Comparison of ENCODE assay signal across 26 cellular contexts in the genomic region with DNA sequence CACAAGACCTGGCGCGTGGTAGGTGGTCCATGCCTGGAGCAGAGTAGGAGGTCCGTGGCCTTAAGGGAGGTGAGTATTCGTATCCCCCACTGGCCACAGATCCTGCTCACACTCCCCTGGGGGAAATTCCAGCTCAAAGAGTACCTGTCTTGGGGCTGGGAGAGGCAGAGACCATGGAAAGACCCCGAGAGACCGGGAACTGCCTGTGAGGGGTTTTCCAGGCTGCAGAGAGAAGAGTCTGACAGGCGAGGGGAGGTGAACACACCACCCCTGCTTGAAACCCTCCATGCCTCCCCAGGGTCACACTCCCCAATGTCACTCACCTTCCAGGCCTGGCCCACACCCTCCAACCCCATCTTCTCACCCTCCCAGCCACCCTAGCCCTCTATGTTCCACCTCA. TPM values are rescaled to one million over a fixed set of nuclear protein-coding genes. Genes with fewer than 3 reads are reported as not detected.
DNase-seq lines count a peak whose midpoint lies in the region; ATAC-seq and TF ChIP-seq lines count a peak whose summit lies in the region.
"Had no signal": no experiment of that assay in that cellular context is flagged by ENCODE, and none has a peak within 500 bp of the region (broad histone marks: within the 10 kb centered on the region; RNA-seq: fewer than 3 reads in every experiment).

No MANE protein-coding gene starts in this region.

- H2BK5ac ChIP-seq in H9 (ENCODE audit: insufficient read length, low read length) (no peak overlapping the region), trophoblast cell (ENCODE audit: low read depth, low read length, poor library complexity) (no peak overlapping the region)

- H3K9me3 ChIP-seq in H9 (ENCODE audit: control insufficient read depth, low read depth, low read length) (no peaks in the 10 kb centered on the region), trophoblast cell (ENCODE audit: insufficient read depth, low read depth, low read length) (no peaks in the 10 kb centered on the region)
- H3K9me3 ChIP-seq: A549 had no signal

- H3K27ac Mint-ChIP-seq in H9, result no peak overlapping the region
- H3K27ac Mint-ChIP-seq: CD8-positive, alpha-beta memory T cell had no signal

- no peaks in the 10 kb centered on the region for H3K36me3 Mint-ChIP-seq in H9 (ENCODE audit: insufficient read depth in 1 of 3, low read depth in 3 of 3)
- H3K36me3 Mint-ChIP-seq: CD14-positive monocyte; CD8-positive, alpha-beta memory T cell had no signal

- H2BK120ac ChIP-seq in H9 (ENCODE audit: low read depth, low read length, poor library complexity, severe bottlenecking), result no peak overlapping the region
- no peak overlapping the region for H2BK120ac ChIP-seq in trophoblast cell (ENCODE audit: insufficient read depth, low read length, poor library complexity)

- H3K9me3 Mint-ChIP-seq in H9, result no peaks in the 10 kb centered on the region; a peak in 1 of 5 replicates
- H3K9me3 Mint-ChIP-seq: CD8-positive, alpha-beta memory T cell had no signal

- ATAC-seq in HG02852 (IDR thresholded peaks at IDR 0.05; ENCODE audit: unreplicated experiment) (no peak), GM21526 (IDR thresholded peaks at IDR 0.05; ENCODE audit: low FRiP score, unreplicated experiment) (no peak)

- TF ChIP-seq CTCF in H9 (conservative IDR thresholded peaks at IDR 0.05), result no peak

- H3K79me2 ChIP-seq in H9 (ENCODE audit: insufficient read depth, low read length) (no peaks in the 10 kb centered on the region), trophoblast cell (ENCODE audit: control insufficient read depth, insufficient read depth, low read length, poor library complexity) (no peaks in the 10 kb centered on the region)

- H4K91ac ChIP-seq in H9 (ENCODE audit: insufficient read length, low read depth, low read length) (no peak overlapping the region), trophoblast cell (ENCODE audit: low read depth, low read length) (no peak overlapping the region)

- no CpG with 5 or more reads among the region's 7 CpGs for WGBS in H9 (ENCODE audit: extremely low coverage, insufficient read length, low lambda C conversion rate)
- no CpG with 5 or more reads among the region's 7 CpGs for WGBS in trophoblast cell (ENCODE audit: extremely low coverage, insufficient coverage, insufficient read length)

- H4K8ac ChIP-seq in H9 (replicated peaks; ENCODE audit: insufficient read length, low read depth, low read length), result no peak overlapping the region
- H4K8ac ChIP-seq in trophoblast cell (ENCODE audit: low read depth, low read length), result no peak overlapping the region

- no peak overlapping the region for H2AK5ac ChIP-seq in H9 (ENCODE audit: insufficient read length, low read length)
- no peak overlapping the region for H2AK5ac ChIP-seq in trophoblast cell (ENCODE audit: low read length)

- H3K27me3 ChIP-seq in H9 (ENCODE audit: insufficient read depth, low read length) (no peaks in the 10 kb centered on the region), trophoblast cell (ENCODE audit: insufficient read depth, low read length) (no peaks in the 10 kb centered on the region)

- no peak overlapping the region for H3K18ac ChIP-seq in H9 (ENCODE audit: insufficient read length, low read depth, low read length)
- H3K18ac ChIP-seq in trophoblast cell (ENCODE audit: low read length), result no peak overlapping the region

- H3K27me3 Mint-ChIP-seq in H9 (ENCODE audit: low read depth), result no peaks in the 10 kb centered on the region; the same call in 1 of the 2 replicates
- H3K27me3 Mint-ChIP-seq: CD8-positive, alpha-beta memory T cell had no signal

- no peak overlapping the region for H3K23ac ChIP-seq in H9 (ENCODE audit: insufficient read length, low read depth, low read length)
- H3K23ac ChIP-seq in trophoblast cell (ENCODE audit: low read length), result no peak overlapping the region

- H3K4me1 ChIP-seq in H9 (ENCODE audit: insufficient read depth, low read length) (peaks cover 2% of the 10 kb centered on the region; the same call in 1 of the 2 replicates), trophoblast cell (ENCODE audit: control insufficient read depth in 1 of 2, insufficient read depth in 2 of 2, low read length in 2 of 2) (peaks cover 6 to 8% of the 10 kb centered on the region in 2 experiments)

- no peak overlapping the region for H3T11ph ChIP-seq in H9 (ENCODE audit: low read length)

- no peak overlapping the region for H4K12ac ChIP-seq in trophoblast cell (ENCODE audit: low read depth, low read length)

- H3K56ac ChIP-seq in H9 (ENCODE audit: insufficient read length, low read depth, low read length), result no peak overlapping the region

- H3K4me1 Mint-ChIP-seq in H9, result peaks cover 6 to 7% of the 10 kb centered on the region in 2 experiments

- H3K36me3 ChIP-seq in trophoblast cell (ENCODE audit: control insufficient read depth in 1 of 2, insufficient read depth in 2 of 2, low read length in 2 of 2), result no peaks in the 10 kb centered on the region

- H2BK20ac ChIP-seq in H9 (ENCODE audit: low read depth, low read length, poor library complexity, severe bottlenecking), result no peak overlapping the region

- H3K27ac ChIP-seq in H9 (ENCODE audit: insufficient read length, low read depth, low read length) (no peak overlapping the region), trophoblast cell (ENCODE audit: low read depth, low read length) (no peak overlapping the region)

- H3K14ac ChIP-seq in H9 (ENCODE audit: insufficient read depth, low read length) (peak overlapping the region; percentile 62; the same call in 1 of the 2 replicates), trophoblast cell (ENCODE audit: low read length) (no peak overlapping the region)

- DNase-seq in D341Med (ENCODE audit: low spot score) (peak; percentile 11), H9 (no peak), ecto neural progenitor cell (ENCODE audit: low spot score) (peak; percentile 36), trophoblast cell (no peak)
- no peak for DNase-seq in activated naive CD4-positive, alpha-beta T cell treated with Interleukin-2 at 50 U/mL for 16 hours
- DNase-seq: AML-193; CD8-positive, alpha-beta memory T cell; DMS79 treated with DMSO at 0.1 percent for 48 hours; GOT3; KBM-7; MV-4-11; NCI-H1105; NCI-H1436 treated with DMSO at 0.1 percent for 48 hours; NCI-H187 treated with DMSO at 0.1 percent for 48 hours; NCI-H2171 treated with DMSO at 0.1 percent for 48 hours; NCI-H345; NCI-H510A treated with DMSO at 0.1 percent for 48 hours; NCI-H748 treated with DMSO at 0.1 percent for 48 hours; NK-92 treated with Interleukin-12 subunit alpha and Interleukin-12 subunit beta, amount 100 ng/mL, for 24 hours; RPMI8226; SHP77; T-helper 1 cell had no signal

- no peak overlapping the region for H3K4me2 ChIP-seq in H9 (ENCODE audit: insufficient read depth, insufficient read length, low read length)
- H3K4me2 ChIP-seq in trophoblast cell (ENCODE audit: low read length), result no peak overlapping the region
- H3K4me2 ChIP-seq: A549 had no signal

- H3K79me1 ChIP-seq in H9 (ENCODE audit: insufficient read depth, low read depth, low read length, poor library complexity, severe bottlenecking), result no peaks in the 10 kb centered on the region
- peaks cover 3% of the 10 kb centered on the region for H3K79me1 ChIP-seq in trophoblast cell (ENCODE audit: low read length)

- H3K4ac ChIP-seq in H9 (ENCODE audit: low read depth, low read length) (no peak overlapping the region), trophoblast cell (ENCODE audit: low read depth, low read length) (no peak overlapping the region)

- no peaks in the 10 kb centered on the region for H3K23me2 ChIP-seq in H9 (ENCODE audit: insufficient read length, low read depth, low read length, poor library complexity, severe bottlenecking)

- no peak overlapping the region for H4K5ac ChIP-seq in H9 (ENCODE audit: insufficient read length, low read depth, low read length)

- H2AFZ ChIP-seq in H9 (ENCODE audit: low read length) (no peak overlapping the region), trophoblast cell (ENCODE audit: insufficient read depth, low read length, poor library complexity) (no peak overlapping the region)

- no peak overlapping the region for H3K4me3 Mint-ChIP-seq in H9
- H3K4me3 Mint-ChIP-seq: CD14-positive monocyte; CD8-positive, alpha-beta memory T cell had no signal

- H2BK15ac ChIP-seq in H9 (ENCODE audit: low read depth, low read length), result no peak overlapping the region

- H3K9ac ChIP-seq in H9 (ENCODE audit: extremely low read depth, insufficient read length, low read length) (no peak overlapping the region), trophoblast cell (ENCODE audit: low read length) (peak overlapping the region; percentile 36)

- H2BK12ac ChIP-seq in H9 (ENCODE audit: insufficient read length, low read depth, low read length), result no peak overlapping the region
- H2BK12ac ChIP-seq in trophoblast cell (ENCODE audit: low read length), result no peak overlapping the region

- H4K20me1 ChIP-seq in H9 (ENCODE audit: control insufficient read depth, insufficient read depth, insufficient read length), result no peaks in the 10 kb centered on the region

- H3K4me3 ChIP-seq in trophoblast cell (ENCODE audit: low read depth, low read length), result no peak overlapping the region
- H3K4me3 ChIP-seq: A549 had no signal

RNA-seq across cellular contexts. Expression of a gene that starts 12.6 kb away (rescaled TPM):
- 43.9 and 44.2 TPM in 2 replicates for total RNA-seq in H9 (2021)
- 29.9 and 30.4 TPM in 2 replicates for polyA plus RNA-seq in trophoblast cell (2013)

Comparison
In these comparisons a context has a peak if more than half of its experiments do, and no peak if none do; other contexts are left out.
1. DNase-seq: peak in D341Med (single experiment) and ecto neural progenitor cell (single experiment); none in H9 (single experiment), trophoblast cell (0 of 2) and activated naive CD4-positive, alpha-beta T cell treated with Interleukin-2 at 50 U/mL for 16 hours (single experiment).